Comparison of ENCODE assay signal across 9 cellular contexts in the genomic region with DNA sequence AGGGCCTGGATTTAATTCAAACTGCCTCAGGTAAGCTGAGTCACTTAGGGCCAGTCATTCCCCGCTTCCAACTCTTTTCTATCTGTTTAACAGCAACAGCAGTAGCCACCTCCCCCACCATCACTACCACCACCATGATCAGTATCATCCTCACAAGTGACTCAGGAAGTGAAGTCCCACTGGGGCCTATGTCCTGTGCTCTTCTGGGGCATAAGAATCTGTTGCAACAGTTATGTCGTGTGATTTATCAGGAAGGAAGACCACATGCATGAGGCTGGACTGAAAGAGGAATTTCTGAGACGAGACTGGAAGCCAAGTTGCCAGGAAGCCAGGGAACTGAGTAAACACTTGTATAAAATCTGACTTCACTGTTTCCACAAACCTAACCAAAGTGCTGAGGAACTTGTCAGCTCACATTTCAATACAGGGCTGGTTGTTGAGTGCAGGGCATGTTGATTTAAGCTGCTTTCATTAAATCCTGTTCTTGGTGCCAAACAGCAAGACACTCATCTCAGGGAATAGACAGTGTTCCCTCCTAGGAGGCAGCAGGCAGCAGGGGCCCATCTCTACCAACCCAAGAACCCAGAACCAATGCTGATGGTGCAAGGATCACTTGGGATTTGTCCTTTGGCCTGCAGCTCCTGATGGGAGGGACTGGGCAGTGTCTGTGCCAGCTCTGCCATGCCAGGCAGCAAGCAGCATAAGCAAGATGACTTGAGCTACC.
DNase-seq lines count a peak whose midpoint lies in the region; ATAC-seq and TF ChIP-seq lines count a peak whose summit lies in the region.
"Had no signal": no experiment of that assay in that cellular context is flagged by ENCODE, and none has a peak within 500 bp of the region (broad histone marks: within the 10 kb centered on the region; RNA-seq: fewer than 3 reads in every experiment).

No MANE protein-coding gene starts in this region.

- H3K4me3 ChIP-seq in fibroblast of lung (replicated peaks in 1 of 4; ENCODE audit: control extremely low read depth in 1 of 4, insufficient read depth in 1 of 4, low read depth in 3 of 4, low read length in 4 of 4), result no peak overlapping the region
- H3K4me3 ChIP-seq in effector memory CD4-positive, alpha-beta T cell (ENCODE audit: insufficient read depth, low read depth, low read length, poor library complexity, severe bottlenecking), result no peak overlapping the region
- H3K4me3 ChIP-seq: GM12878 had no signal

- peak overlapping the region; percentile 34 for H3K4me2 ChIP-seq in fibroblast of lung (ENCODE audit: extremely low read depth, insufficient read depth, low read length)

- peak overlapping the region; percentile 11 for H3K9ac ChIP-seq in fibroblast of lung (ENCODE audit: insufficient read depth, low read length)

- peaks cover 44% of the 10 kb centered on the region for H3K4me1 ChIP-seq in fibroblast of lung (ENCODE audit: control insufficient read depth, extremely low read depth, insufficient read depth, low read length)
- no peaks in the 10 kb centered on the region for H3K4me1 ChIP-seq in effector memory CD4-positive, alpha-beta T cell (ENCODE audit: control insufficient read depth, insufficient read depth, low read length, poor library complexity, severe bottlenecking)

- H3K27ac ChIP-seq in fibroblast of lung (ENCODE audit: insufficient read depth, low read length), result peak overlapping the region; percentile 89
- H3K27ac ChIP-seq in effector memory CD4-positive, alpha-beta T cell (ENCODE audit: insufficient read depth, low read length, poor library complexity, severe bottlenecking), result no peak overlapping the region

- no peaks in the 10 kb centered on the region for H3K36me3 Mint-ChIP-seq in stimulated activated naive B cell treated with anti-CD40 and anti-IgM and Interleukin-4, amounts not matched to agents 10 μg/mL and 1 μg/mL and 100 μg/mL, for 72 hours

- DNase-seq in DMS53 (lab: John Stamatoyannopoulos, UW) (peak; percentile 95), OCI-M1 (lab: John Stamatoyannopoulos, UW) (peak; percentile 64), fibroblast of lung (ENCODE audit: low read depth in 2 of 2) (peak; percentile 98), pons (ENCODE audit: low spot score) (peak; percentile 61), SW480 (ENCODE audit: low spot score) (no peak)
- DNase-seq in stimulated activated naive B cell treated with anti-CD40 and anti-IgM and Interleukin-4, amounts not matched to agents 10 μg/mL and 1 μg/mL and 100 μg/mL, for 72 hours, result no peak
- DNase-seq in effector memory CD4-positive, alpha-beta T cell, result no peak

- no peaks in the 10 kb centered on the region for H3K36me3 ChIP-seq in fibroblast of lung (ENCODE audit: control insufficient read depth, insufficient read depth, low read length)
- H3K36me3 ChIP-seq in effector memory CD4-positive, alpha-beta T cell (ENCODE audit: control insufficient read depth, insufficient read depth, low read length), result no peaks in the 10 kb centered on the region

- H3K79me2 ChIP-seq in fibroblast of lung (ENCODE audit: control insufficient read depth, insufficient read depth, low read length), result no peaks in the 10 kb centered on the region

- no peaks in the 10 kb centered on the region for H3K27me3 ChIP-seq in fibroblast of lung (ENCODE audit: control insufficient read depth, insufficient read depth, low read length)
- no peaks in the 10 kb centered on the region for H3K27me3 ChIP-seq in effector memory CD4-positive, alpha-beta T cell (replicated peaks; ENCODE audit: control insufficient read depth, insufficient read depth, low read length, poor library complexity, severe bottlenecking)

- H3K4me1 Mint-ChIP-seq in stimulated activated naive B cell treated with anti-CD40 and anti-IgM and Interleukin-4, amounts not matched to agents 10 μg/mL and 1 μg/mL and 100 μg/mL, for 72 hours, result no peaks in the 10 kb centered on the region

- no peaks in the 10 kb centered on the region for H3K9me3 ChIP-seq in fibroblast of lung (ENCODE audit: control insufficient read depth, insufficient read depth, low read depth, low read length)
- no peaks in the 10 kb centered on the region for H3K9me3 ChIP-seq in effector memory CD4-positive, alpha-beta T cell (ENCODE audit: control insufficient read depth, low read length)

- no peak overlapping the region for H3K4me3 Mint-ChIP-seq in stimulated activated naive B cell treated with anti-CD40 and anti-IgM and Interleukin-4, amounts not matched to agents 10 μg/mL and 1 μg/mL and 100 μg/mL, for 72 hours

- no peak overlapping the region for H2AFZ ChIP-seq in fibroblast of lung (ENCODE audit: low read length)

- H4K20me1 ChIP-seq in fibroblast of lung (ENCODE audit: control insufficient read depth, extremely low read depth, insufficient read depth, low read length), result no peaks in the 10 kb centered on the region

- no peak for ATAC-seq in stimulated activated naive B cell treated with anti-CD40 and anti-IgM and Interleukin-4, amounts not matched to agents 10 μg/mL and 1 μg/mL and 100 μg/mL, for 72 hours (replicated peaks)
- ATAC-seq in HG02798 (IDR thresholded peaks at IDR 0.05; ENCODE audit: poor library complexity, unreplicated experiment), result no peak
- ATAC-seq: GM12878 had no signal

- no peaks in the 10 kb centered on the region for H3K9me3 Mint-ChIP-seq in stimulated activated naive B cell treated with anti-CD40 and anti-IgM and Interleukin-4, amounts not matched to agents 10 μg/mL and 1 μg/mL and 100 μg/mL, for 72 hours

- no peak for TF ChIP-seq CTCF in fibroblast of lung (conservative IDR thresholded peaks at IDR 0.05 in 1 of 2, IDR thresholded peaks at IDR 0.05 in 1 of 2; ENCODE audit: low read depth in 1 of 2, low read length in 2 of 2)

- H3K27ac Mint-ChIP-seq in stimulated activated naive B cell treated with anti-CD40 and anti-IgM and Interleukin-4, amounts not matched to agents 10 μg/mL and 1 μg/mL and 100 μg/mL, for 72 hours, result no peak overlapping the region

- no peaks in the 10 kb centered on the region for H3K27me3 Mint-ChIP-seq in stimulated activated naive B cell treated with anti-CD40 and anti-IgM and Interleukin-4, amounts not matched to agents 10 μg/mL and 1 μg/mL and 100 μg/mL, for 72 hours

Comparison
In these comparisons a context has a peak if more than half of its experiments do, and no peak if none do; other contexts are left out.
1. DNase-seq: peak in DMS53 (single experiment), OCI-M1 (single experiment), fibroblast of lung (2 of 2) and pons (single experiment); none in stimulated activated naive B cell treated with anti-CD40 and anti-IgM and Interleukin-4, amounts not matched to agents 10 μg/mL and 1 μg/mL and 100 μg/mL, for 72 hours (single experiment), effector memory CD4-positive, alpha-beta T cell (0 of 3) and SW480 (single experiment).